Comparison of ENCODE assay signal across 29 cellular contexts in genomic region chr7:100553032-100553431, GRCh38. TPM values are rescaled to one million over a fixed set of nuclear protein-coding genes. Genes with fewer than 3 reads are reported as not detected.
"Had no signal": no experiment of that assay in that cellular context is flagged by ENCODE, and none has a peak within 500 bp of the region (broad histone marks: within the 10 kb centered on the region; RNA-seq: fewer than 3 reads in every experiment).

No MANE protein-coding gene starts in this region.

- ATAC-seq: activated CD4-positive, CD25-positive, alpha-beta regulatory T cell treated with anti-CD3 and anti-CD28 coated beads, Interleukin-2, amount 50 U/mL, for 24 hours; activated T-cell treated with anti-CD3 and anti-CD28 coated beads, Interleukin-2, amount 50 U/mL, for 4 hours; body of pancreas; Panc1; WTC11 had no signal

- H3K9me3 Mint-ChIP-seq: activated naive CD4-positive, alpha-beta T cell treated with anti-CD3 and anti-CD28 coated beads, Interleukin-2, amount 10 ng/mL, durations not matched to agents 7 days and 5 days; activated T-cell treated with anti-CD3 and anti-CD28 coated beads, Interleukin-2, amount 50 U/mL, for 4 hours; activated T-helper 1 cell treated with anti-CD3 and anti-CD28 coated beads, Interleukin-12 subunit alpha, Interleukin-12 subunit beta, Interleukin-2, Interleukin-4 antibody, amounts not matched to agents 30 ng/mL and 10 ng/mL and 1 ng/mL, durations not matched to agents 14 hours and 24 hours and 36 hours; T-helper 2 cell treated with Interferon-gamma antibody and Interleukin-4, amounts not matched to agents 5 μg/mL and 100 μg/mL, for 36 hours; WTC11 had no signal

- H3K27ac Mint-ChIP-seq: activated naive CD4-positive, alpha-beta T cell treated with anti-CD3 and anti-CD28 coated beads, Interleukin-2, amount 10 ng/mL, durations not matched to agents 7 days and 5 days; activated naive CD8-positive, alpha-beta T cell had no signal

- H3K4me3 ChIP-seq: adrenal gland, body of pancreas, breast epithelium, MG63, SJCRH30, SK-N-MC had no signal

- H3K4me1 Mint-ChIP-seq: WTC11 had no signal

- DNase-seq: activated CD4-positive, alpha-beta T cell treated with anti-CD3 and anti-CD28 coated beads for 4 hours; activated effector memory CD4-positive, alpha-beta T cell treated with Interleukin-2 at 50 U/mL for 16 hours; activated naive CD4-positive, alpha-beta T cell treated with anti-CD3 and anti-CD28 coated beads, Interleukin-2, amount 10 ng/mL, durations not matched to agents 7 days and 5 days; activated T-cell treated with anti-CD3 and anti-CD28 coated beads, Interleukin-2, amount 50 U/mL, for 4 hours; adrenal gland; body of pancreas; Kasumi-1; KG1; MG63; NCI-H1048; NCI-H1105 treated with DMSO at 0.1 percent for 48 hours; NCI-H1436; NCI-H1694; NCI-H1930; NCI-H2081 treated with DMSO at 0.1 percent for 48 hours; NCI-H345; NCI-H524 treated with DMSO at 0.1 percent for 48 hours; SHP77; SJCRH30 had no signal

- H3K36me3 ChIP-seq: breast epithelium, MG63 had no signal

- H3K4me3 Mint-ChIP-seq: activated naive CD4-positive, alpha-beta T cell treated with anti-CD3 and anti-CD28 coated beads, Interleukin-2, amount 10 ng/mL, durations not matched to agents 7 days and 5 days; activated naive CD8-positive, alpha-beta T cell; activated T-cell treated with anti-CD3 and anti-CD28 coated beads, Interleukin-2, amount 50 U/mL, for 4 hours; activated T-helper 1 cell treated with anti-CD3 and anti-CD28 coated beads, Interleukin-12 subunit alpha, Interleukin-12 subunit beta, Interleukin-2, Interleukin-4 antibody, amounts not matched to agents 30 ng/mL and 10 ng/mL and 1 ng/mL, durations not matched to agents 14 hours and 24 hours and 36 hours; T-helper 2 cell treated with Interferon-gamma antibody and Interleukin-4, amounts not matched to agents 5 μg/mL and 100 μg/mL, for 36 hours; WTC11 had no signal

- H3K27me3 ChIP-seq: adrenal gland, body of pancreas, breast epithelium, MG63, SJCRH30 had no signal

- H3K27ac ChIP-seq: body of pancreas, breast epithelium, SJCRH30, SK-N-MC had no signal

- H3K4me1 ChIP-seq: SJCRH30 had no signal

- H3K9me3 ChIP-seq: adrenal gland, body of pancreas, breast epithelium, MG63, SJCRH30 had no signal

- H3K27me3 Mint-ChIP-seq: activated naive CD4-positive, alpha-beta T cell treated with anti-CD3 and anti-CD28 coated beads, Interleukin-2, amount 10 ng/mL, durations not matched to agents 7 days and 5 days; activated naive CD8-positive, alpha-beta T cell had no signal

RNA-seq across cellular contexts. Expression of gene SAP25, which starts 20.7 kb away (rescaled TPM):
- total RNA-seq: body of pancreas, cardiac septum, RPMI7951 had no signal

RNA-seq across cellular contexts. Expression of gene FBXO24, which starts 33.1 kb away (rescaled TPM):
- total RNA-seq: SJCRH30 had no signal
